In genomic region chr7:130071701-130072622, GRCh38 we compare ENCODE assay signal across 8 cellular contexts. TPM values are rescaled to one million over a fixed set of nuclear protein-coding genes. Genes with fewer than 3 reads are reported as not detected.
A peak's percentile ranks its signal among the peaks of the same experiment; 100 is the strongest.
DNase-seq lines count a peak whose midpoint lies in the region; ATAC-seq lines count a peak whose summit lies in the region.

No MANE protein-coding gene starts in this region.

- peak; percentile 39 for ATAC-seq in HG03457 (IDR thresholded peaks at IDR 0.05; ENCODE audit: unreplicated experiment)
- ATAC-seq in GM21528 (IDR thresholded peaks at IDR 0.05; ENCODE audit: low FRiP score, unreplicated experiment): no peak

- peak overlapping the region; percentile 21 for H3K4me3 ChIP-seq in effector memory CD4-positive, alpha-beta T cell (ENCODE audit: insufficient read depth, low read depth, low read length, poor library complexity, severe bottlenecking)

- H3K27me3 ChIP-seq in effector memory CD4-positive, alpha-beta T cell (replicated peaks; ENCODE audit: control insufficient read depth, insufficient read depth, low read length, poor library complexity, severe bottlenecking): no peaks in the 10 kb centered on the region

- H3K9me3 ChIP-seq in ES-I3 (ENCODE audit: control insufficient read depth, insufficient read depth, low read length): no peaks in the 10 kb centered on the region
- no peaks in the 10 kb centered on the region for H3K9me3 ChIP-seq in effector memory CD4-positive, alpha-beta T cell (ENCODE audit: control insufficient read depth, low read length)

- no peaks in the 10 kb centered on the region for H3K36me3 ChIP-seq in ES-I3 (ENCODE audit: insufficient read depth, low read length)
- H3K36me3 ChIP-seq in effector memory CD4-positive, alpha-beta T cell (ENCODE audit: control insufficient read depth, insufficient read depth, low read length): peaks cover 3% of the 10 kb centered on the region

- H3K4me1 ChIP-seq in ES-I3 (ENCODE audit: insufficient read depth, low read length): no peaks in the 10 kb centered on the region
- H3K4me1 ChIP-seq in effector memory CD4-positive, alpha-beta T cell (ENCODE audit: control insufficient read depth, insufficient read depth, low read length, poor library complexity, severe bottlenecking): peaks cover 22% of the 10 kb centered on the region

- no peak overlapping the region for H3K27ac ChIP-seq in effector memory CD4-positive, alpha-beta T cell (ENCODE audit: insufficient read depth, low read length, poor library complexity, severe bottlenecking)

- peak overlapping the region; percentile 94; the same call in 1 of the 2 replicates for H3K9ac ChIP-seq in ES-I3 (ENCODE audit: low read depth, low read length)

- DNase-seq in NCI-H524 treated with DMSO at 0.1 percent for 48 hours (lab: John Stamatoyannopoulos, UW) (peak; percentile 32), lung microvascular endothelial cell (ENCODE audit: low read depth in 2 of 2) (peak; percentile 88 to 89)
- DNase-seq in activated CD4-positive, alpha-beta T cell treated with anti-CD3 and anti-CD28 coated beads, Interleukin-2, amount 50 U/mL, for 1 hour: peak; percentile 43
- DNase-seq in effector memory CD4-positive, alpha-beta T cell: peak; percentile 24 to 56 (median 28)
- DNase-seq in stimulated activated CD4-positive, alpha-beta T cell treated with anti-CD3 and anti-CD28 coated beads, TNF-alpha, amount 100 ng/mL, for 48 hours (ENCODE audit: low read depth in 3 of 3): peak; percentile 15 to 31 (median 29)

RNA-seq across cellular contexts. Expression of gene KLHDC10, which starts 1.6 kb away (rescaled TPM):
- 20.0 and 23.2 TPM in 2 replicates for total RNA-seq in lung microvascular endothelial cell

RNA-seq across cellular contexts. Expression of gene ZC3HC1, which starts 20.8 kb away (rescaled TPM):
- 12.4 and 15.9 TPM in 2 replicates for total RNA-seq in lung microvascular endothelial cell

Comparison
In these comparisons a context has a peak if more than half of its experiments do, and no peak if none do; other contexts are left out.
1. DNase-seq: peak in every context shown above with its lines; median percentile 88 in lung microvascular endothelial cell; 43 in activated CD4-positive, alpha-beta T cell treated with anti-CD3 and anti-CD28 coated beads, Interleukin-2, amount 50 U/mL, for 1 hour; 32 in NCI-H524 treated with DMSO at 0.1 percent for 48 hours; 29 in stimulated activated CD4-positive, alpha-beta T cell treated with anti-CD3 and anti-CD28 coated beads, TNF-alpha, amount 100 ng/mL, for 48 hours; 28 in effector memory CD4-positive, alpha-beta T cell.